Comparison of ENCODE assay signal across 12 cellular contexts in the genomic region with DNA sequence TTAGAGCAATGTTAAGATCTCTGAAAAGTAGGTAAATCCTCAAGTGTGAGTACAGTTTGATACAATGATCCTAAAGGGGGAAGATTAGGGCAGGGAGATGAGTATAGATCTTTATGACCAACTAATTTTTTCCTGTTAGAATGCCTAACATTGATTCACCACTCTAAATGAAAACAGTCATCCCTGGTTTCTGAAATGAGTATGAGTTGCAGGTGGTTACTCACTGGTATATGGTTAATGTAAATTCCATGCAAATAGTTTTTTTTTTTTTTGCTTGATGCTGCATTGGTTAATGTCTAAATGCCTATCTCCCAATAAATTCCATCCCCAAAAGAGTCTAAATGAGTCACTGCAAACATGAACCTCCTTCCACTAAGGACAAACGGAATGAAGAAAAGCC. TPM values are rescaled to one million over a fixed set of nuclear protein-coding genes. Genes with fewer than 3 reads are reported as not detected.
A peak's percentile ranks its signal among the peaks of the same experiment; 100 is the strongest.
DNase-seq lines count a peak whose midpoint lies in the region; ATAC-seq and TF ChIP-seq lines count a peak whose summit lies in the region.
"Had no signal": no experiment of that assay in that cellular context is flagged by ENCODE, and none has a peak within 500 bp of the region (broad histone marks: within the 10 kb centered on the region; RNA-seq: fewer than 3 reads in every experiment).

No MANE protein-coding gene starts in this region.

- H3K36me3 Mint-ChIP-seq in activated T-helper 17 cell treated with anti-CD3 and anti-CD28 coated beads, Interleukin-2, amount 50 U/mL, for 72 hours (ENCODE audit: low read depth): no peaks in the 10 kb centered on the region
- H3K36me3 Mint-ChIP-seq: type B pancreatic cell had no signal

- H3K27me3 Mint-ChIP-seq in activated T-helper 17 cell treated with anti-CD3 and anti-CD28 coated beads, Interleukin-2, amount 50 U/mL, for 72 hours: peaks cover 24% of the 10 kb centered on the region

- no peaks in the 10 kb centered on the region for H3K9me3 Mint-ChIP-seq in activated T-helper 17 cell treated with anti-CD3 and anti-CD28 coated beads, Interleukin-2, amount 50 U/mL, for 72 hours
- H3K9me3 Mint-ChIP-seq: type B pancreatic cell had no signal

- H3K4me3 Mint-ChIP-seq in activated T-helper 17 cell treated with anti-CD3 and anti-CD28 coated beads, Interleukin-2, amount 50 U/mL, for 72 hours: no peak overlapping the region
- H3K4me3 Mint-ChIP-seq: type B pancreatic cell had no signal

- peak; percentile 91 for DNase-seq in EL
- DNase-seq in left lobe of liver (ENCODE audit: low spot score): no peak
- no peak for DNase-seq in psoas muscle
- DNase-seq in dorsolateral prefrontal cortex: no peak
- no peak for DNase-seq in prostate gland (ENCODE audit: low spot score)
- DNase-seq: activated naive CD4-positive, alpha-beta T cell treated with Interleukin-2 at 50 U/mL for 16 hours; mesendoderm had no signal

- 77 to 92% (median 84%) methylated on average over 1 of the region's 1 CpG for WGBS in psoas muscle, 3 donors
- WGBS in prostate gland: 85% methylated on average over 1 of the region's 1 CpG

- intact Hi-C loops in psoas muscle (cut with DNase I) (no loop called here), dorsolateral prefrontal cortex (cut with DNase I) (no loop called here), prostate gland (cut with DNase I) (no loop called here)

- no peaks in the 10 kb centered on the region for H3K4me1 Mint-ChIP-seq in activated T-helper 17 cell treated with anti-CD3 and anti-CD28 coated beads, Interleukin-2, amount 50 U/mL, for 72 hours

- no peak overlapping the region for H3K27ac Mint-ChIP-seq in activated T-helper 17 cell treated with anti-CD3 and anti-CD28 coated beads, Interleukin-2, amount 50 U/mL, for 72 hours
- H3K27ac Mint-ChIP-seq: type B pancreatic cell had no signal

- ATAC-seq in GM19455 (IDR thresholded peaks at IDR 0.05; ENCODE audit: unreplicated experiment) (peak; percentile 71), HG03045 (IDR thresholded peaks at IDR 0.05; ENCODE audit: unreplicated experiment) (peak; percentile 67), left lobe of liver (no peak), psoas muscle (no peak)
- peak; percentile 90 for ATAC-seq in activated T-helper 17 cell treated with anti-CD3 and anti-CD28 coated beads, Interleukin-2, amount 50 U/mL, for 72 hours (replicated peaks)

- H3K27ac ChIP-seq in psoas muscle (no peak overlapping the region), dorsolateral prefrontal cortex (no peak overlapping the region), prostate gland (no peak overlapping the region)

- H3K36me3 ChIP-seq in psoas muscle (ENCODE audit: insufficient read depth in 1 of 2, low read depth in 1 of 2): no peaks in the 10 kb centered on the region
- no peaks in the 10 kb centered on the region for H3K36me3 ChIP-seq in prostate gland
- H3K36me3 ChIP-seq: HAP-1 had no signal

- H3K27me3 ChIP-seq in psoas muscle (ENCODE audit: insufficient read depth in 3 of 3, low read length in 2 of 3): peaks cover 0 to 2% (median 0%) of the 10 kb centered on the region in 3 donors
- peaks cover 0 to 7% (median 0%) of the 10 kb centered on the region in 45 donors for H3K27me3 ChIP-seq in dorsolateral prefrontal cortex
- H3K27me3 ChIP-seq in prostate gland (replicated peaks; ENCODE audit: insufficient read depth): no peaks in the 10 kb centered on the region

- no peaks in the 10 kb centered on the region for H3K4me1 ChIP-seq in psoas muscle
- no peaks in the 10 kb centered on the region for H3K4me1 ChIP-seq in prostate gland (replicated peaks)
- H3K4me1 ChIP-seq: HAP-1 had no signal

- no peak for TF ChIP-seq POLR2A in prostate gland (IDR thresholded peaks at IDR 0.05)

- H3K4me3 ChIP-seq in psoas muscle: no peak overlapping the region
- H3K4me3 ChIP-seq in dorsolateral prefrontal cortex: no peak overlapping the region
- H3K4me3 ChIP-seq in prostate gland: no peak overlapping the region
- H3K4me3 ChIP-seq: HAP-1 had no signal

- TF ChIP-seq CTCF in psoas muscle (IDR thresholded peaks at IDR 0.05): no peak
- TF ChIP-seq CTCF in dorsolateral prefrontal cortex (IDR thresholded peaks at IDR 0.05 in 54 of 56, conservative IDR thresholded peaks at IDR 0.05 in 2 of 56; ENCODE audit: low read depth in 1 of 56, partially characterized antibody in 56 of 56): no peak
- no peak for TF ChIP-seq CTCF in prostate gland (IDR thresholded peaks at IDR 0.05)

- H3K9me3 ChIP-seq in psoas muscle (no peaks in the 10 kb centered on the region), prostate gland (no peaks in the 10 kb centered on the region)
- H3K9me3 ChIP-seq: HAP-1 had no signal

RNA-seq across cellular contexts. Expression of a gene that starts 55.0 kb away (rescaled TPM):
- total RNA-seq in activated T-helper 17 cell treated with anti-CD3 and anti-CD28 coated beads, Interleukin-2, amount 50 U/mL, for 72 hours: not detected
- total RNA-seq in left lobe of liver (not detected), psoas muscle (under 1 TPM in 2 of 4 donors, not detected in 2; 0.20 to 0.22 TPM), dorsolateral prefrontal cortex (1 to 10 TPM in 6 of 120 experiments, under 1 TPM in 16, not detected in 98; 0.21 to 3.6 (median 0.66) TPM), prostate gland (under 1 TPM; 0.18 to 0.62 TPM)
- polyA plus RNA-seq in psoas muscle: under 1 TPM in 2 of 3 donors, not detected in 1; 0.03 to 0.15 TPM

RNA-seq across cellular contexts. Expression of a gene that starts 57.3 kb away (rescaled TPM):
- total RNA-seq in activated T-helper 17 cell treated with anti-CD3 and anti-CD28 coated beads, Interleukin-2, amount 50 U/mL, for 72 hours: not detected
- total RNA-seq in left lobe of liver (not detected), psoas muscle (not detected), dorsolateral prefrontal cortex (under 1 TPM in 1 of 120 experiments, not detected in 119; 0.26 TPM), prostate gland (under 1 TPM in 1 of 2 donors, not detected in 1; 0.97 TPM)
- polyA plus RNA-seq in psoas muscle: not detected

Comparison
In these comparisons a context has a peak if more than half of its experiments do, and no peak if none do; other contexts are left out.
1. ATAC-seq: peak in GM19455 (single experiment), HG03045 (single experiment) and activated T-helper 17 cell treated with anti-CD3 and anti-CD28 coated beads, Interleukin-2, amount 50 U/mL, for 72 hours (single experiment); none in left lobe of liver (single experiment) and psoas muscle (0 of 4).